27 cellular contexts compared by ENCODE assay signal in the genomic region with DNA sequence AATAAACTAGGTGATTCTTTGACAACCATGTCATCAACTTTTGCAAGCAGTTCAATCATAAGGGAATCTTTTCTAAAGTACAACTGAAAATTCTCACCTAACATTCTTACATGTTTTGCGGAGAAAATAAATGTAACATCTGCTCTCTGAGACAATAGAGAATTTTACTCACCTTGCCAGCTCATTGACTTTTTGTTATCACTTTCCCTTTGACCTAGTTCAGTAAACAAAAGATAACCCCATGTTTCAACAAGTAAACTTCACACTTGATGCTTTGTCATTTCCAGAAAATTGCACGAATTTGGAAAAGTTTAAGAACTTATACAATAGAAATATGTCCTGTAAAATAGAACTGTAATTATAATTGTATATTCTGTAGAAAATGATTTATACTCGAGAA.
"Had no signal": no experiment of that assay in that cellular context is flagged by ENCODE, and none has a peak within 500 bp of the region (broad histone marks: within the 10 kb centered on the region; RNA-seq: fewer than 3 reads in every experiment).

No MANE protein-coding gene starts in this region.

- H3K36me3 ChIP-seq: ascending aorta, heart left ventricle, left lung, sigmoid colon, stomach, thyroid gland, upper lobe of left lung, vagina had no signal

- H3K36me3 Mint-ChIP-seq: activated naive CD4-positive, alpha-beta T cell treated with anti-CD3 and anti-CD28 coated beads, Interleukin-2, amount 10 ng/mL, durations not matched to agents 7 days and 5 days; activated naive CD8-positive, alpha-beta T cell treated with anti-CD3 and anti-CD28 coated beads, Interleukin-2, amount 10 ng/mL, durations not matched to agents 7 days and 5 days; brain; stimulated activated naive B cell treated with anti-CD40 and anti-IgM and Interleukin-4, amounts not matched to agents 10 μg/mL and 1 μg/mL and 100 μg/mL, for 72 hours had no signal

- H3K4me3 ChIP-seq: ascending aorta, heart left ventricle, left lung, lung, psoas muscle, sigmoid colon, stomach, thyroid gland, upper lobe of left lung, vagina had no signal

- H3K27me3 ChIP-seq: ascending aorta, heart left ventricle, left lung, sigmoid colon, stomach, thyroid gland, upper lobe of left lung, vagina had no signal

- H3K27ac ChIP-seq: ascending aorta, heart left ventricle, left lung, psoas muscle, sigmoid colon, stomach, thyroid gland, upper lobe of left lung, vagina, VCaP had no signal

- H3K4me1 Mint-ChIP-seq: activated naive CD4-positive, alpha-beta T cell treated with anti-CD3 and anti-CD28 coated beads, Interleukin-2, amount 10 ng/mL, durations not matched to agents 7 days and 5 days; activated naive CD8-positive, alpha-beta T cell treated with anti-CD3 and anti-CD28 coated beads, Interleukin-2, amount 10 ng/mL, durations not matched to agents 7 days and 5 days; brain; stimulated activated naive B cell treated with anti-CD40 and anti-IgM and Interleukin-4, amounts not matched to agents 10 μg/mL and 1 μg/mL and 100 μg/mL, for 72 hours had no signal

- DNase-seq: activated CD4-positive, alpha-beta T cell treated with anti-CD3 and anti-CD28 coated beads for 4 hours; activated CD4-positive, alpha-beta T cell treated with anti-CD3 and anti-CD28 coated beads, Interleukin-2, amount 50 U/mL, for 48 hours; activated CD8-positive, alpha-beta memory T cell treated with anti-CD3 and anti-CD28 coated beads, Interleukin-2, amount 50 U/mL, for 4 hours; activated effector memory CD4-positive, alpha-beta T cell treated with anti-CD3 and anti-CD28 coated beads, Interleukin-2, amount 50 U/mL, for 16 hours; activated naive CD4-positive, alpha-beta T cell treated with anti-CD3 and anti-CD28 coated beads, Interleukin-2, amount 10 ng/mL, durations not matched to agents 7 days and 5 days; activated naive CD8-positive, alpha-beta T cell treated with anti-CD3 and anti-CD28 coated beads, Interleukin-2, amount 10 ng/mL, durations not matched to agents 7 days and 5 days; activated T-cell treated with anti-CD3 and anti-CD28 coated beads, Interleukin-2, amount 50 U/mL, for 1 hour; cortex of kidney; heart left ventricle; left lung; psoas muscle; sigmoid colon; stimulated activated CD4-positive, alpha-beta T cell treated with anti-CD3 and anti-CD28 coated beads, Interleukin-1b, Interleukin-23, amount 100 ng/mL, for 48 hours; stimulated activated CD4-positive, alpha-beta T cell treated with anti-CD3 and anti-CD28 coated beads, Interleukin-4, amount 100 ng/mL, for 4 hours; stimulated activated CD8-positive, alpha-beta memory T cell treated with anti-CD3 and anti-CD28 coated beads, Interleukin-4, amount 100 ng/mL, for 48 hours; stimulated activated naive B cell treated with anti-CD40 and anti-IgM and Interleukin-4, amounts not matched to agents 10 μg/mL and 1 μg/mL and 100 μg/mL, for 72 hours; stomach; thyroid gland; upper lobe of left lung had no signal

- H3K27me3 Mint-ChIP-seq: activated naive CD4-positive, alpha-beta T cell treated with anti-CD3 and anti-CD28 coated beads, Interleukin-2, amount 10 ng/mL, durations not matched to agents 7 days and 5 days; brain; stimulated activated naive B cell treated with anti-CD40 and anti-IgM and Interleukin-4, amounts not matched to agents 10 μg/mL and 1 μg/mL and 100 μg/mL, for 72 hours had no signal

- H3K27ac Mint-ChIP-seq: activated naive CD4-positive, alpha-beta T cell treated with anti-CD3 and anti-CD28 coated beads, Interleukin-2, amount 10 ng/mL, durations not matched to agents 7 days and 5 days; activated naive CD8-positive, alpha-beta T cell treated with anti-CD3 and anti-CD28 coated beads, Interleukin-2, amount 10 ng/mL, durations not matched to agents 7 days and 5 days; activated T-helper 1 cell treated with anti-CD3 and anti-CD28 coated beads, Interleukin-12 subunit alpha, Interleukin-12 subunit beta, Interleukin-2, Interleukin-4 antibody, amounts not matched to agents 30 ng/mL and 10 ng/mL and 1 ng/mL, durations not matched to agents 14 hours and 24 hours and 36 hours; brain; nephron; stimulated activated naive B cell treated with anti-CD40 and anti-IgM and Interleukin-4, amounts not matched to agents 10 μg/mL and 1 μg/mL and 100 μg/mL, for 72 hours; T-helper 2 cell treated with Interferon-gamma antibody and Interleukin-4, amounts not matched to agents 5 μg/mL and 100 μg/mL, for 36 hours had no signal

- ATAC-seq: heart left ventricle had no signal

- H3K9me3 Mint-ChIP-seq: activated naive CD4-positive, alpha-beta T cell treated with anti-CD3 and anti-CD28 coated beads, Interleukin-2, amount 10 ng/mL, durations not matched to agents 7 days and 5 days; activated naive CD8-positive, alpha-beta T cell treated with anti-CD3 and anti-CD28 coated beads, Interleukin-2, amount 10 ng/mL, durations not matched to agents 7 days and 5 days; activated T-helper 1 cell treated with anti-CD3 and anti-CD28 coated beads, Interleukin-12 subunit alpha, Interleukin-12 subunit beta, Interleukin-2, Interleukin-4 antibody, amounts not matched to agents 30 ng/mL and 10 ng/mL and 1 ng/mL, durations not matched to agents 14 hours and 24 hours and 36 hours; brain; nephron; stimulated activated naive B cell treated with anti-CD40 and anti-IgM and Interleukin-4, amounts not matched to agents 10 μg/mL and 1 μg/mL and 100 μg/mL, for 72 hours; T-helper 2 cell treated with Interferon-gamma antibody and Interleukin-4, amounts not matched to agents 5 μg/mL and 100 μg/mL, for 36 hours had no signal

- H3K4me1 ChIP-seq: ascending aorta, heart left ventricle, left lung, sigmoid colon, thyroid gland, upper lobe of left lung, vagina had no signal

- H3K4me3 Mint-ChIP-seq: activated naive CD4-positive, alpha-beta T cell treated with anti-CD3 and anti-CD28 coated beads, Interleukin-2, amount 10 ng/mL, durations not matched to agents 7 days and 5 days; activated naive CD8-positive, alpha-beta T cell treated with anti-CD3 and anti-CD28 coated beads, Interleukin-2, amount 10 ng/mL, durations not matched to agents 7 days and 5 days; activated T-helper 1 cell treated with anti-CD3 and anti-CD28 coated beads, Interleukin-12 subunit alpha, Interleukin-12 subunit beta, Interleukin-2, Interleukin-4 antibody, amounts not matched to agents 30 ng/mL and 10 ng/mL and 1 ng/mL, durations not matched to agents 14 hours and 24 hours and 36 hours; nephron; stimulated activated naive B cell treated with anti-CD40 and anti-IgM and Interleukin-4, amounts not matched to agents 10 μg/mL and 1 μg/mL and 100 μg/mL, for 72 hours; T-helper 2 cell treated with Interferon-gamma antibody and Interleukin-4, amounts not matched to agents 5 μg/mL and 100 μg/mL, for 36 hours had no signal

- H3K9me3 ChIP-seq: ascending aorta, heart left ventricle, left lung, psoas muscle, sigmoid colon, stomach, thyroid gland, upper lobe of left lung, vagina had no signal
